ENCODE assay signal across 8 cellular contexts in genomic region chr17:15944720-15945492, GRCh38. TPM values are rescaled to one million over a fixed set of nuclear protein-coding genes. Genes with fewer than 3 reads are reported as not detected.
DNase-seq lines count a peak whose midpoint lies in the region; ATAC-seq, FAIRE-seq and TF ChIP-seq lines count a peak whose summit lies in the region.

TSS of gene ADORA2B (plus strand) at chr17:15945130. CDS start at chr17:15945249, 119 bp downstream.

- peak within 1 kb of the TSS; percentile 91 for H3K4me3 ChIP-seq in PC-9
- H3K4me3 ChIP-seq in gastroesophageal sphincter, result peak within 1 kb of the TSS; percentile 29 to 65
- H3K4me3 ChIP-seq in neuron (ENCODE audit: low read length), result peak within 1 kb of the TSS; percentile 60

- TF ChIP-seq CTCF in GM10266 (IDR thresholded peaks at IDR 0.05; ENCODE audit: control insufficient read depth, insufficient read depth, low read depth, missing control alignments) (peak; percentile 66), PC-9 (conservative IDR thresholded peaks at IDR 0.05) (peak; percentile 30; the same call in 1 of the 2 replicates), gastroesophageal sphincter (IDR thresholded peaks at IDR 0.05) (peak in 3 of 4 experiments; percentile 39 to 59 (median 40))

- peak; percentile 83 for DNase-seq in GM10266 (ENCODE audit: extremely low spot score)
- DNase-seq in PC-9, result peak; percentile 51 to 84
- DNase-seq in activated gamma-delta T cell treated with anti-CD3 and anti-CD28 coated beads, Interleukin-2, amount 50 U/mL, for 16 hours (ENCODE audit: low read depth), result peak; percentile 20
- DNase-seq in urothelium cell line (ENCODE audit: low spot score), result peak; percentile 74
- DNase-seq in NAMALWA (ENCODE audit: low spot score), result no peak

- no peak for TF ChIP-seq EP300 in gastroesophageal sphincter (IDR thresholded peaks at IDR 0.05)

- H3K4me1 ChIP-seq in PC-9 (replicated peaks; ENCODE audit: insufficient read depth) (peaks cover 26% of the 10 kb centered on the region), gastroesophageal sphincter (peaks cover 0 to 30% (median 17%) of the 10 kb centered on the region in 3 donors), neuron (ENCODE audit: insufficient read depth, low read length) (no peaks in the 10 kb centered on the region)

- H3K27me3 ChIP-seq in PC-9 (ENCODE audit: insufficient read depth, low read depth) (no peaks in the 10 kb centered on the region), gastroesophageal sphincter (peaks cover 55% of the 10 kb centered on the region), neuron (ENCODE audit: insufficient read depth, low read length) (peaks cover 36% of the 10 kb centered on the region)

- no peak for FAIRE-seq in urothelium cell line (lab: Jason Lieb, UNC)

- ATAC-seq in HG02981 (IDR thresholded peaks at IDR 0.05; ENCODE audit: unreplicated experiment) (peak; percentile 50), gastroesophageal sphincter (peak; percentile 79)

- H3K9me3 ChIP-seq in PC-9 (ENCODE audit: insufficient read depth, low read depth) (no peaks in the 10 kb centered on the region), gastroesophageal sphincter (no peaks in the 10 kb centered on the region), neuron (ENCODE audit: low read length) (peaks cover 3% of the 10 kb centered on the region)

- 0 to 3% methylated on average over 2 to 5 of the region's 90 CpGs for WGBS in gastroesophageal sphincter (ENCODE audit: low coverage in 1 of 2), 2 donors

- intact Hi-C loops in PC-9 (cut with micrococcal nuclease; ENCODE audit: unreplicated experiment), result loop anchor here (1.0 kb wide), 2 partner anchors 53 to 117 kb away; no protein-coding TSS in a partner anchor

- H3K79me2 ChIP-seq in PC-9 (ENCODE audit: low read depth), result peaks cover 46% of the 10 kb centered on the region

- CTCF ChIA-PET in PC-9 (lab: Charles Lee), result interaction anchor here (0.5 to 1.8 kb wide), 7 partner anchors 13 to 572 kb away, joined by 3 to 14 read pairs (median 4); partner anchors contain the start of genes TTC19 and ZSWIM7

- H4K20me1 ChIP-seq in PC-9 (ENCODE audit: insufficient read depth), result no peaks in the 10 kb centered on the region

- no TSS peak for BruUV-seq in PC-9 (replicated peaks; lab: Mats Ljungman, UMichigan)

- H3K36me3 ChIP-seq in PC-9 (ENCODE audit: low read depth) (0 out of 2 replicates have a peak, but pooled peaks cover 7% of the 10 kb centered on the region), gastroesophageal sphincter (no peaks in the 10 kb centered on the region), neuron (ENCODE audit: insufficient read depth, low read length) (no peaks in the 10 kb centered on the region)

- H3K4me2 ChIP-seq in PC-9, result peak within 1 kb of the TSS; percentile 96

- H2AFZ ChIP-seq in PC-9 (no peak within 1 kb of the TSS), neuron (ENCODE audit: low read depth, low read length) (peak within 1 kb of the TSS; percentile 99)

- H3K27ac ChIP-seq in PC-9, result peak within 1 kb of the TSS; percentile 92
- peak within 1 kb of the TSS in 1 of 4 donors; percentile 54 for H3K27ac ChIP-seq in gastroesophageal sphincter

- POLR2A ChIA-PET in PC-9 (lab: Charles Lee; ENCODE audit: unreplicated experiment), result interaction anchor here (0.6 to 0.7 kb wide), 5 partner anchors 20 to 679 kb away, joined by 3 to 5 read pairs (median 3); no protein-coding TSS in a partner anchor

- peaks cover 22% of the 10 kb centered on the region; the same call in 1 of the 2 replicates for H3F3A ChIP-seq in PC-9 (ENCODE audit: insufficient read depth, low read depth)

- H3K9me2 ChIP-seq in PC-9 (ENCODE audit: insufficient read depth), result no peaks in the 10 kb centered on the region

- TF ChIP-seq POLR2A in gastroesophageal sphincter (IDR thresholded peaks at IDR 0.05), result no peak

RNA-seq across cellular contexts. Expression of gene ADORA2B, which starts in this region (rescaled TPM):
- total RNA-seq in PC-9 (2021) (32.6 and 42.7 TPM in 2 replicates), gastroesophageal sphincter (1 to 10 TPM in 2 of 4 donors, under 1 TPM in 1, not detected in 1; 0.40 to 2.0 (median 1.2) TPM)

Comparison
In these comparisons a context has a peak if more than half of its experiments do, and no peak if none do; other contexts are left out.
1. RNA of gene ADORA2B (total RNA-seq): 32.6 to 42.7 TPM in PC-9; 0.40 to 2.0 TPM in gastroesophageal sphincter; every median in the first group is over 10 times any median in the second.
2. Peak in every context shown above with its lines, with median percentiles within 50 percentile points of each other: CTCF ChIP-seq and H3K4me3 ChIP-seq.